In genomic region chr15:90033006-90033405, GRCh38 we compare ENCODE assay signal across 10 cellular contexts. TPM values are rescaled to one million over a fixed set of nuclear protein-coding genes. Genes with fewer than 3 reads are reported as not detected.
DNase-seq lines count a peak whose midpoint lies in the region; ATAC-seq and TF ChIP-seq lines count a peak whose summit lies in the region.
"Had no signal": no experiment of that assay in that cellular context is flagged by ENCODE, and none has a peak within 500 bp of the region (broad histone marks: within the 10 kb centered on the region; RNA-seq: fewer than 3 reads in every experiment).

No MANE protein-coding gene starts in this region.

- H3K27me3 Mint-ChIP-seq in activated T-helper 1 cell treated with anti-CD3 and anti-CD28 coated beads, Interleukin-12 subunit alpha, Interleukin-12 subunit beta, Interleukin-2, Interleukin-4 antibody, amounts not matched to agents 30 ng/mL and 10 ng/mL and 1 ng/mL, durations not matched to agents 14 hours and 24 hours and 36 hours (ENCODE audit: insufficient read depth), result no peaks in the 10 kb centered on the region
- H3K27me3 Mint-ChIP-seq in type B pancreatic cell, result no peaks in the 10 kb centered on the region

- H3K4me3 Mint-ChIP-seq in activated T-helper 1 cell treated with anti-CD3 and anti-CD28 coated beads, Interleukin-12 subunit alpha, Interleukin-12 subunit beta, Interleukin-2, Interleukin-4 antibody, amounts not matched to agents 30 ng/mL and 10 ng/mL and 1 ng/mL, durations not matched to agents 14 hours and 24 hours and 36 hours, result no peak overlapping the region
- peak overlapping the region; percentile 53 for H3K4me3 Mint-ChIP-seq in type B pancreatic cell

- no peaks in the 10 kb centered on the region for H3K9me2 ChIP-seq in Karpas-422 (replicated peaks; ENCODE audit: insufficient read depth, low read length)

- H3K36me3 ChIP-seq in mesodermal cell (ENCODE audit: control insufficient read depth, insufficient read depth, low read length) (peaks cover 6% of the 10 kb centered on the region), Karpas-422 (ENCODE audit: insufficient read depth, low read length) (no peaks in the 10 kb centered on the region)

- no peak overlapping the region for H2AFZ ChIP-seq in Karpas-422 (ENCODE audit: low read length)

- peaks cover 6% of the 10 kb centered on the region for H3K36me3 Mint-ChIP-seq in activated T-helper 1 cell treated with anti-CD3 and anti-CD28 coated beads, Interleukin-12 subunit alpha, Interleukin-12 subunit beta, Interleukin-2, Interleukin-4 antibody, amounts not matched to agents 30 ng/mL and 10 ng/mL and 1 ng/mL, durations not matched to agents 14 hours and 24 hours and 36 hours (ENCODE audit: low read depth)
- H3K36me3 Mint-ChIP-seq in type B pancreatic cell, result peaks cover 4% of the 10 kb centered on the region

- H3K4me2 ChIP-seq in Karpas-422 (ENCODE audit: low read depth, low read length, poor library complexity, severe bottlenecking), result no peak overlapping the region

- no peak for ATAC-seq in HG03469 (IDR thresholded peaks at IDR 0.05; ENCODE audit: unreplicated experiment)

- H3K4me1 ChIP-seq in mesodermal cell (ENCODE audit: control insufficient read depth, insufficient read depth, low read length, poor library complexity, severe bottlenecking) (peaks cover 54% of the 10 kb centered on the region), Karpas-422 (ENCODE audit: low read length) (peaks cover 76% of the 10 kb centered on the region)

- no peaks in the 10 kb centered on the region for H3K27me3 ChIP-seq in Karpas-422 (ENCODE audit: low read length)

- H3K27ac ChIP-seq in mesodermal cell (ENCODE audit: low read depth, low read length, severe bottlenecking) (peak overlapping the region; percentile 16), Karpas-422 (ENCODE audit: low read length) (no peak overlapping the region; the same call in 1 of the 2 replicates)

- DNase-seq in activated effector memory CD4-positive, alpha-beta T cell treated with anti-CD3 and anti-CD28 coated beads, Interleukin-2, amount 50 U/mL, for 16 hours, result peak; percentile 37
- no peak for DNase-seq in activated effector memory CD4-positive, alpha-beta T cell treated with Interleukin-2 at 50 U/mL for 16 hours
- no peak for DNase-seq in activated T-helper 1 cell treated with anti-CD3 and anti-CD28 coated beads, Interleukin-12 subunit alpha, Interleukin-12 subunit beta, Interleukin-2, Interleukin-4 antibody, amounts not matched to agents 30 ng/mL and 10 ng/mL and 1 ng/mL, durations not matched to agents 14 hours and 24 hours and 36 hours (ENCODE audit: low spot score)
- DNase-seq in type B pancreatic cell (ENCODE audit: extremely low spot score, unreplicated experiment), result no peak
- no peak for DNase-seq in Karpas-422
- DNase-seq in NCI-H446 (lab: John Stamatoyannopoulos, UW), result no peak
- DNase-seq: KG1, OCI-M1 had no signal

- H3K9me3 ChIP-seq in mesodermal cell (ENCODE audit: control insufficient read depth, low read length), result no peaks in the 10 kb centered on the region
- no peaks in the 10 kb centered on the region for H3K9me3 ChIP-seq in Karpas-422 (ENCODE audit: low read length)

- peaks cover 70% of the 10 kb centered on the region for H3K4me1 Mint-ChIP-seq in activated T-helper 1 cell treated with anti-CD3 and anti-CD28 coated beads, Interleukin-12 subunit alpha, Interleukin-12 subunit beta, Interleukin-2, Interleukin-4 antibody, amounts not matched to agents 30 ng/mL and 10 ng/mL and 1 ng/mL, durations not matched to agents 14 hours and 24 hours and 36 hours (ENCODE audit: low read depth)
- peaks cover 47% of the 10 kb centered on the region for H3K4me1 Mint-ChIP-seq in type B pancreatic cell (ENCODE audit: unreplicated experiment)

- WGBS in mesodermal cell (ENCODE audit: insufficient coverage in 2 of 2), 2 experiments, result 84 to 90% methylated on average over 5 of the region's 5 CpGs

- peaks cover 4% of the 10 kb centered on the region for H3K9me3 Mint-ChIP-seq in activated T-helper 1 cell treated with anti-CD3 and anti-CD28 coated beads, Interleukin-12 subunit alpha, Interleukin-12 subunit beta, Interleukin-2, Interleukin-4 antibody, amounts not matched to agents 30 ng/mL and 10 ng/mL and 1 ng/mL, durations not matched to agents 14 hours and 24 hours and 36 hours
- H3K9me3 Mint-ChIP-seq in type B pancreatic cell, result no peaks in the 10 kb centered on the region

- peaks cover 96% of the 10 kb centered on the region for H3K79me2 ChIP-seq in Karpas-422 (ENCODE audit: low read length)

- H3K27ac Mint-ChIP-seq in activated T-helper 1 cell treated with anti-CD3 and anti-CD28 coated beads, Interleukin-12 subunit alpha, Interleukin-12 subunit beta, Interleukin-2, Interleukin-4 antibody, amounts not matched to agents 30 ng/mL and 10 ng/mL and 1 ng/mL, durations not matched to agents 14 hours and 24 hours and 36 hours, result peak overlapping the region; percentile 25
- peak overlapping the region; percentile 83 for H3K27ac Mint-ChIP-seq in type B pancreatic cell

- H3K4me3 ChIP-seq in mesodermal cell (ENCODE audit: extremely low read depth, insufficient read depth, low read length, poor library complexity, severe bottlenecking) (no peak overlapping the region), Karpas-422 (ENCODE audit: low read length) (no peak overlapping the region)

- no peak for TF ChIP-seq CTCF in type B pancreatic cell (conservative IDR thresholded peaks at IDR 0.05)

- no peaks in the 10 kb centered on the region for H4K20me1 ChIP-seq in Karpas-422 (ENCODE audit: insufficient read depth, low read depth, low read length)

- H3K9ac ChIP-seq in Karpas-422 (ENCODE audit: low read length), result no peak overlapping the region

- intact Hi-C loops in activated T-helper 1 cell treated with anti-CD3 and anti-CD28 coated beads, Interleukin-12 subunit alpha, Interleukin-12 subunit beta, Interleukin-2, Interleukin-4 antibody, amounts not matched to agents 30 ng/mL and 10 ng/mL and 1 ng/mL, durations not matched to agents 14 hours and 24 hours and 36 hours (cut with micrococcal nuclease), result loop anchor here (10.0 kb wide), 1 partner anchor 372 kb away; no protein-coding TSS in a partner anchor

RNA-seq across cellular contexts. Expression of gene ZNF710, which starts 31.9 kb away (rescaled TPM):
- 22.6 and 23.1 TPM in 2 replicates for total RNA-seq in activated T-helper 1 cell treated with anti-CD3 and anti-CD28 coated beads, Interleukin-12 subunit alpha, Interleukin-12 subunit beta, Interleukin-2, Interleukin-4 antibody, amounts not matched to agents 30 ng/mL and 10 ng/mL and 1 ng/mL, durations not matched to agents 14 hours and 24 hours and 36 hours
- 32.7 TPM for polyA plus RNA-seq in mesodermal cell (2013, experiment 1 of 2)
- 29.2 TPM for polyA plus RNA-seq in mesodermal cell (2013, experiment 2 of 2)
- total RNA-seq in type B pancreatic cell (ENCODE audit: low replicate concordance), result 34.7 and 47.2 TPM in 2 replicates
- total RNA-seq in Karpas-422 (2014; rRNA removed; shearing (Covaris generic); ENCODE audit: low replicate concordance), result 25.2 and 32.3 TPM in 2 replicates
